Comparison of ENCODE assay signal across 9 cellular contexts in genomic region chr11:34313099-34313517, GRCh38. TPM values are rescaled to one million over a fixed set of nuclear protein-coding genes. Genes with fewer than 3 reads are reported as not detected.
DNase-seq lines count a peak whose midpoint lies in the region; ATAC-seq, FAIRE-seq and TF ChIP-seq lines count a peak whose summit lies in the region.
"Had no signal": no experiment of that assay in that cellular context is flagged by ENCODE, and none has a peak within 500 bp of the region (broad histone marks: within the 10 kb centered on the region; RNA-seq: fewer than 3 reads in every experiment).

No MANE protein-coding gene starts in this region.

- H3K27ac ChIP-seq in right atrium auricular region (peak overlapping the region; percentile 6 to 52), mesenchymal stem cell (ENCODE audit: low read length, poor library complexity, severe bottlenecking) (no peak overlapping the region)

- H3K27ac Mint-ChIP-seq in nephron progenitor cell = no peak overlapping the region

- H2AFZ ChIP-seq in mesenchymal stem cell (ENCODE audit: low read depth, low read length) = no peak overlapping the region

- TF ChIP-seq CTCF in right atrium auricular region (IDR thresholded peaks at IDR 0.05) (no peak), nephron progenitor cell (IDR thresholded peaks at IDR 0.05) (no peak)

- H3K4me1 Mint-ChIP-seq in nephron progenitor cell = peaks cover 35% of the 10 kb centered on the region

- H3K9me3 ChIP-seq in right atrium auricular region (no peaks in the 10 kb centered on the region), mesenchymal stem cell (ENCODE audit: control insufficient read depth, low read length) (no peaks in the 10 kb centered on the region)

- peak; percentile 45 for DNase-seq in GM12892 (ENCODE audit: insufficient read length)
- DNase-seq in right atrium auricular region (ENCODE audit: low spot score) = no peak
- no peak for DNase-seq in stimulated activated CD8-positive, alpha-beta memory T cell treated with anti-CD3 and anti-CD28 coated beads, Interleukin-4, amount 100 ng/mL, for 48 hours
- DNase-seq in nephron progenitor cell = no peak
- no peak for DNase-seq in mesenchymal stem cell
- no peak for DNase-seq in amniotic stem cell (lab: John Stamatoyannopoulos, UW)
- DNase-seq: NCI-H146 had no signal

- no peak overlapping the region for H2BK120ac ChIP-seq in mesenchymal stem cell (ENCODE audit: low read depth, low read length)

- H2AK5ac ChIP-seq in mesenchymal stem cell (ENCODE audit: low read length, severe bottlenecking) = no peak overlapping the region

- no peak overlapping the region for H2BK15ac ChIP-seq in mesenchymal stem cell (ENCODE audit: low read depth, poor library complexity, severe bottlenecking)

- H3K23ac ChIP-seq in mesenchymal stem cell (ENCODE audit: low read length in 2 of 2) = no peak overlapping the region

- H4K91ac ChIP-seq in mesenchymal stem cell (ENCODE audit: low read length) = no peak overlapping the region

- no peak overlapping the region for H3K14ac ChIP-seq in mesenchymal stem cell (ENCODE audit: low read length in 2 of 2)

- no peaks in the 10 kb centered on the region for H3K9me3 Mint-ChIP-seq in nephron progenitor cell

- H3K4ac ChIP-seq in mesenchymal stem cell (ENCODE audit: low read depth in 1 of 2, low read length in 2 of 2) = no peak overlapping the region

- H2BK12ac ChIP-seq in mesenchymal stem cell (ENCODE audit: low read length in 2 of 2) = no peak overlapping the region

- TF ChIP-seq POLR2A in GM12892 (IDR thresholded peaks at IDR 0.05; ENCODE audit: low read depth, low read length) = no peak

- no peaks in the 10 kb centered on the region for H3K36me3 ChIP-seq in right atrium auricular region
- no peaks in the 10 kb centered on the region for H3K36me3 ChIP-seq in mesenchymal stem cell (ENCODE audit: control insufficient read depth in 1 of 2, insufficient read depth in 2 of 2, low read depth in 1 of 2, low read length in 2 of 2)

- no peak overlapping the region for H2BK5ac ChIP-seq in mesenchymal stem cell (ENCODE audit: low read depth, low read length, poor library complexity, severe bottlenecking)

- H3K36me3 Mint-ChIP-seq in nephron progenitor cell (ENCODE audit: low read depth) = no peaks in the 10 kb centered on the region

- H3K4me1 ChIP-seq in right atrium auricular region (peaks cover 0 to 58% of the 10 kb centered on the region in 2 donors), mesenchymal stem cell (ENCODE audit: control insufficient read depth, insufficient read depth, low read depth, low read length) (peaks cover 14% of the 10 kb centered on the region)

- peaks cover 51% of the 10 kb centered on the region for H3K27me3 Mint-ChIP-seq in nephron progenitor cell (ENCODE audit: low read depth, poor library complexity)

- no peak for FAIRE-seq in GM12892 (lab: Jason Lieb, UNC)

- WGBS in mesenchymal stem cell = 90% methylated on average over 6 of the region's 6 CpGs

- H3K4me3 Mint-ChIP-seq in nephron progenitor cell = no peak overlapping the region

- H3K18ac ChIP-seq in mesenchymal stem cell (ENCODE audit: low read depth in 1 of 2, low read length in 2 of 2) = no peak overlapping the region

- H3K9ac ChIP-seq in mesenchymal stem cell (ENCODE audit: low read length) = no peak overlapping the region

- no peak overlapping the region for H3K4me2 ChIP-seq in mesenchymal stem cell (ENCODE audit: low read length, poor library complexity, severe bottlenecking)

- H4K8ac ChIP-seq in mesenchymal stem cell (ENCODE audit: low read length) = no peak overlapping the region

- H3K27me3 ChIP-seq in right atrium auricular region = no peaks in the 10 kb centered on the region
- peaks cover 0 to 8% of the 10 kb centered on the region in 2 experiments for H3K27me3 ChIP-seq in mesenchymal stem cell (ENCODE audit: control insufficient read depth in 1 of 2, insufficient read depth in 1 of 2, low read length in 2 of 2)

- H3K4me3 ChIP-seq in right atrium auricular region (no peak overlapping the region), mesenchymal stem cell (ENCODE audit: insufficient read depth in 1 of 2, low read depth in 1 of 2, low read length in 2 of 2) (no peak overlapping the region)

- ATAC-seq in GM19468 (IDR thresholded peaks at IDR 0.05; ENCODE audit: extremely low read depth, unreplicated experiment) (peak; percentile 84), HG03354 (IDR thresholded peaks at IDR 0.05; ENCODE audit: poor library complexity, severe bottlenecking, unreplicated experiment) (peak; percentile 93)

- peaks cover 48% of the 10 kb centered on the region for H3K79me1 ChIP-seq in mesenchymal stem cell (replicated peaks; ENCODE audit: low read length, poor library complexity, severe bottlenecking)

RNA-seq across cellular contexts. Expression of gene ABTB2, which starts 44.7 kb away (rescaled TPM):
- polyA plus RNA-seq in GM12892 (2012; ENCODE audit: missing spikeins) = 1.5 TPM
- total RNA-seq in right atrium auricular region = 10 to 100 TPM; 27.0 to 27.4 TPM
- polyA plus RNA-seq in mesenchymal stem cell (2013, experiment 1 of 2) = 0.39 TPM
- polyA plus RNA-seq in mesenchymal stem cell (2013, experiment 2 of 2) = 0.41 TPM
